ENCODE assay signal across 35 cellular contexts in genomic region chr19:29044037-29044436, GRCh38.
A peak's percentile ranks its signal among the peaks of the same experiment; 100 is the strongest.
DNase-seq lines count a peak whose midpoint lies in the region; ATAC-seq and TF ChIP-seq lines count a peak whose summit lies in the region.
"Had no signal": no experiment of that assay in that cellular context is flagged by ENCODE, and none has a peak within 500 bp of the region (broad histone marks: within the 10 kb centered on the region; RNA-seq: fewer than 3 reads in every experiment).

No MANE protein-coding gene starts in this region.

- no peaks in the 10 kb centered on the region for H3K36me3 ChIP-seq in heart left ventricle
- H3K36me3 ChIP-seq in neuronal stem cell (replicated peaks in 1 of 2; ENCODE audit: control insufficient read depth in 2 of 2, insufficient read depth in 2 of 2, low read length in 2 of 2), result no peaks in the 10 kb centered on the region
- no peaks in the 10 kb centered on the region for H3K36me3 ChIP-seq in mucosa of descending colon (ENCODE audit: low read depth)
- H3K36me3 ChIP-seq: BE2C; BLaER1; BLaER1 treated with 17β-estradiol and CSF1 and Interleukin-3, amounts not matched to agents 10 nM and 100 nM had no signal

- no peak overlapping the region for H3K14ac ChIP-seq in neuronal stem cell (ENCODE audit: low read length)

- H3K23ac ChIP-seq in neuronal stem cell (ENCODE audit: low read depth, low read length, poor library complexity), result no peak overlapping the region

- H3K4me3 Mint-ChIP-seq in nephron, result no peak overlapping the region
- H3K4me3 Mint-ChIP-seq: B cell; CD14-positive monocyte; CD4-positive, alpha-beta memory T cell; CD4-positive, alpha-beta T cell; CD4-positive, CD25-positive, alpha-beta regulatory T cell; CD8-positive, alpha-beta memory T cell; CD8-positive, alpha-beta T cell had no signal

- H3K4me1 ChIP-seq in heart left ventricle, result no peaks in the 10 kb centered on the region
- peaks cover 0 to 26% of the 10 kb centered on the region in 2 donors for H3K4me1 ChIP-seq in neuronal stem cell (ENCODE audit: control insufficient read depth in 2 of 2, insufficient read depth in 1 of 2, low read depth in 1 of 2, low read length in 2 of 2)
- H3K4me1 ChIP-seq in mucosa of descending colon (ENCODE audit: low read depth), result no peaks in the 10 kb centered on the region
- H3K4me1 ChIP-seq: A549, BE2C, Caco-2 had no signal

- H4K91ac ChIP-seq in neuronal stem cell (ENCODE audit: low read depth, low read length, poor library complexity), result no peak overlapping the region

- H3K18ac ChIP-seq in neuronal stem cell (ENCODE audit: low read length), result peak overlapping the region; percentile 20

- no peak overlapping the region for H2AFZ ChIP-seq in neuronal stem cell (ENCODE audit: low read length)

- peak overlapping the region; percentile 26 for H2BK12ac ChIP-seq in neuronal stem cell (ENCODE audit: low read length)

- 71 to 80% (median 73%) methylated on average over 5 of the region's 5 CpGs for WGBS in heart left ventricle, 4 donors
- WGBS in neuronal stem cell (ENCODE audit: extremely low coverage in 2 of 2, insufficient read length in 2 of 2, insufficient replicate concordance in 1 of 2), 2 donors, result no CpG with 5 or more reads among the region's 5 CpGs

- H3K4me3 ChIP-seq in heart left ventricle (no peak overlapping the region), neuronal stem cell (ENCODE audit: low read length in 2 of 2) (no peak overlapping the region), mucosa of descending colon (no peak overlapping the region)
- H3K4me3 ChIP-seq: A549; BLaER1; BLaER1 treated with 17β-estradiol and CSF1 and Interleukin-3, amounts not matched to agents 10 nM and 100 nM had no signal

- no peaks in the 10 kb centered on the region for H3K79me1 ChIP-seq in neuronal stem cell (ENCODE audit: low read depth, low read length)

- peak; percentile 24 for DNase-seq in cardiac septum (ENCODE audit: low spot score)
- DNase-seq in heart left ventricle, result no peak
- peak; percentile 59 for DNase-seq in mesenteric fat pad (ENCODE audit: low spot score)
- DNase-seq in neuronal stem cell (ENCODE audit: low spot score), result no peak
- no peak for DNase-seq in SIG-M5 treated with dmso at 0.1 percent for 504 hours (lab: John Stamatoyannopoulos, UW; ENCODE audit: unreplicated experiment)
- no peak for DNase-seq in stimulated activated CD4-positive, alpha-beta T cell treated with anti-CD3 and anti-CD28 coated beads, Interleukin-15, amount 100 ng/mL, for 24 hours
- no peak for DNase-seq in mucosa of descending colon
- DNase-seq: 8988T; ACHN; AML-193; BE2C; C1 segment of cervical spinal cord; Caco-2; Calu3; CD4-positive, alpha-beta memory T cell; CD4-positive, alpha-beta T cell; CD4-positive, CD25-positive, alpha-beta regulatory T cell; CD8-positive, alpha-beta memory T cell; CD8-positive, alpha-beta T cell; COR-L47; DMS 273 treated with DMSO at 0.1 percent for 48 hours; DMS153; DMS53; DMS79; DMS79 treated with DMSO at 0.1 percent for 48 hours; DND-41; EL had no signal

- no peak overlapping the region for H2BK5ac ChIP-seq in neuronal stem cell (ENCODE audit: low read length)

- no peak overlapping the region for H3K4me2 ChIP-seq in neuronal stem cell (ENCODE audit: insufficient read depth, low read length, poor library complexity, severe bottlenecking)
- H3K4me2 ChIP-seq: A549; BLaER1; BLaER1 treated with 17β-estradiol and CSF1 and Interleukin-3, amounts not matched to agents 10 nM and 100 nM had no signal

- no peak overlapping the region for H3K4ac ChIP-seq in neuronal stem cell (ENCODE audit: low read length)

- H3K36me3 Mint-ChIP-seq in nephron (ENCODE audit: low read depth), result no peaks in the 10 kb centered on the region
- H3K36me3 Mint-ChIP-seq: CD14-positive monocyte; CD4-positive, alpha-beta memory T cell; CD4-positive, CD25-positive, alpha-beta regulatory T cell; CD8-positive, alpha-beta memory T cell; CD8-positive, alpha-beta T cell had no signal

- H3K4me1 Mint-ChIP-seq in nephron, result peaks cover 25% of the 10 kb centered on the region
- H3K4me1 Mint-ChIP-seq: B cell; CD14-positive monocyte; CD4-positive, alpha-beta memory T cell; CD8-positive, alpha-beta memory T cell had no signal

- H3K9me3 ChIP-seq in heart left ventricle, result no peaks in the 10 kb centered on the region
- no peaks in the 10 kb centered on the region for H3K9me3 ChIP-seq in neuronal stem cell (replicated peaks in 1 of 2; ENCODE audit: control insufficient read depth in 2 of 2, insufficient read depth in 1 of 2, low read depth in 1 of 2, low read length in 2 of 2)
- no peaks in the 10 kb centered on the region for H3K9me3 ChIP-seq in mucosa of descending colon
- H3K9me3 ChIP-seq: BE2C; BLaER1; BLaER1 treated with 17β-estradiol and CSF1 and Interleukin-3, amounts not matched to agents 10 nM and 100 nM; Caco-2 had no signal

- H3K9ac ChIP-seq in neuronal stem cell (ENCODE audit: low read depth, low read length, poor library complexity), result no peak overlapping the region
- H3K9ac ChIP-seq: BLaER1; BLaER1 treated with 17β-estradiol and CSF1 and Interleukin-3, amounts not matched to agents 10 nM and 100 nM had no signal

- peak overlapping the region in 2 of 3 experiments; percentile 46 to 94 for H3K27ac Mint-ChIP-seq in nephron
- H3K27ac Mint-ChIP-seq: B cell; CD14-positive monocyte; CD4-positive, alpha-beta memory T cell; CD4-positive, alpha-beta T cell; CD4-positive, CD25-positive, alpha-beta regulatory T cell; CD8-positive, alpha-beta T cell had no signal

- no peak overlapping the region for H2BK15ac ChIP-seq in neuronal stem cell (ENCODE audit: low read length)

- intact Hi-C loops in cardiac septum (cut with DNase I) (no loop called here), heart left ventricle (cut with DNase I) (no loop called here), mucosa of descending colon (cut with DNase I, micrococcal nuclease) (no loop called here)

- H2AK5ac ChIP-seq in neuronal stem cell (ENCODE audit: low read depth, low read length), result peak overlapping the region; percentile 68

- ATAC-seq in heart left ventricle (no peak), mucosa of descending colon (no peak)
- ATAC-seq: A549; CD8-positive, alpha-beta T cell had no signal

- TF ChIP-seq POLR2A in heart left ventricle (IDR thresholded peaks at IDR 0.05), result no peak

- peaks cover 4% of the 10 kb centered on the region for H3K27me3 Mint-ChIP-seq in nephron (ENCODE audit: low read depth)
- H3K27me3 Mint-ChIP-seq: B cell; CD4-positive, CD25-positive, alpha-beta regulatory T cell had no signal

- no peaks in the 10 kb centered on the region for H3K9me3 Mint-ChIP-seq in nephron
- H3K9me3 Mint-ChIP-seq: CD4-positive, alpha-beta T cell; CD8-positive, alpha-beta T cell had no signal

- TF ChIP-seq CTCF in heart left ventricle (IDR thresholded peaks at IDR 0.05) (no peak), nephron (IDR thresholded peaks at IDR 0.05; ENCODE audit: unreplicated experiment in 3 of 3) (no peak), mucosa of descending colon (IDR thresholded peaks at IDR 0.05) (no peak)

- H3K27me3 ChIP-seq in heart left ventricle, result peaks cover 0 to 14% (median 0%) of the 10 kb centered on the region in 9 donors
- H3K27me3 ChIP-seq in neuronal stem cell (ENCODE audit: control insufficient read depth in 3 of 3, insufficient read depth in 3 of 3, low read depth in 1 of 3, low read length in 3 of 3), result no peaks in the 10 kb centered on the region
- H3K27me3 ChIP-seq: BE2C; BLaER1; BLaER1 treated with 17β-estradiol and CSF1 and Interleukin-3, amounts not matched to agents 10 nM and 100 nM had no signal

- H4K8ac ChIP-seq in neuronal stem cell (ENCODE audit: low read depth, low read length), result no peak overlapping the region

- no peak overlapping the region for H2BK120ac ChIP-seq in neuronal stem cell (ENCODE audit: low read depth, low read length)

- H3K27ac ChIP-seq in heart left ventricle (no peak overlapping the region), neuronal stem cell (replicated peaks; ENCODE audit: low read length) (no peak overlapping the region)
- H3K27ac ChIP-seq: 22Rv1; A549; BLaER1; BLaER1 treated with 17β-estradiol and CSF1 and Interleukin-3, amounts not matched to agents 10 nM and 100 nM; C4-2B had no signal

Comparison
In these comparisons a context has a peak if more than half of its experiments do, and no peak if none do; other contexts are left out.
1. DNase-seq: peak in cardiac septum (single experiment) and mesenteric fat pad (single experiment); none in heart left ventricle (0 of 5), neuronal stem cell (single experiment), SIG-M5 treated with dmso at 0.1 percent for 504 hours (single experiment), stimulated activated CD4-positive, alpha-beta T cell treated with anti-CD3 and anti-CD28 coated beads, Interleukin-15, amount 100 ng/mL, for 24 hours (single experiment) and mucosa of descending colon (0 of 3).